Comparison of ENCODE assay signal across 21 cellular contexts in the genomic region with DNA sequence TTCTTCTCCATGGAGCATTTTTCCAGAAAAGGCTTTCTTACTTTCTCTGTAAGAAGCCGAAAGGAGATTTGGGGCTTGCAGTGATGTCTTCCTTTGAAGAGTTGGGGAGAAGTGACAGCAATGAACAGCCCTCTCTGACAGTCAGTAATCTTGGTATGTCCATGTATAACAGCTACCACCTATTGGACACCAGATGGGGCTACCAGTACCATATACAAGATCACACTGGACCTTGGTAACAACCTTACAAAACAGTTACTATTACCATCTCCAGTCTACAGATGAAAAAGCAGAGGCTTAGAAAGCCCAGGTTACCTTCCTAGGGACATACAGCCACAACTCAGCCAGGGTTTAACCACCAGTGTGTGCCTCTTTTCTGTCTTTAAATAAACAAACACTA.
DNase-seq lines count a peak whose midpoint lies in the region; TF ChIP-seq lines count a peak whose summit lies in the region.
"Had no signal": no experiment of that assay in that cellular context is flagged by ENCODE, and none has a peak within 500 bp of the region (broad histone marks: within the 10 kb centered on the region; RNA-seq: fewer than 3 reads in every experiment).

No MANE protein-coding gene starts in this region.

- DNase-seq in DMS53 treated with DMSO at 0.1 percent for 48 hours (lab: John Stamatoyannopoulos, UW; ENCODE audit: unreplicated experiment) (peak; percentile 42), LNCaP clone FGC (ENCODE audit: low read depth) (no peak), chondrocyte (ENCODE audit: low spot score) (no peak), mesendoderm (peak; percentile 15), RWPE1 (ENCODE audit: low spot score) (no peak)
- no peak for DNase-seq in activated CD4-positive, alpha-beta T cell treated with anti-CD3 and anti-CD28 coated beads for 48 hours
- no peak for DNase-seq in stimulated activated CD8-positive, alpha-beta memory T cell treated with anti-CD3 and anti-CD28 coated beads, Interleukin-4, amount 100 ng/mL, for 48 hours
- DNase-seq: activated CD4-positive, CD25-positive, alpha-beta regulatory T cell treated with anti-CD3 and anti-CD28 coated beads, Interleukin-2, amount 50 U/mL, for 72 hours; effector memory CD8-positive, alpha-beta T cell; HCEC 1CT; heart left ventricle; NCI-H1436; NCI-H226; Peyer's patch; spleen; stimulated activated CD4-positive, alpha-beta T cell treated with anti-CD3 and anti-CD28 coated beads, Interleukin-4, amount 100 ng/mL, for 4 hours; stomach; transverse colon had no signal

- no peak overlapping the region for H3K9ac ChIP-seq in mesendoderm (ENCODE audit: low read length)

- H3K4me3 ChIP-seq in LNCaP clone FGC (ENCODE audit: low read depth, low read length) (no peak overlapping the region), mesendoderm (ENCODE audit: low read length) (no peak overlapping the region)
- H3K4me3 ChIP-seq: heart left ventricle, Peyer's patch, SK-N-MC, spleen, stomach, transverse colon had no signal

- no peaks in the 10 kb centered on the region for H3K27me3 ChIP-seq in mesendoderm (ENCODE audit: insufficient read depth, low read length, poor library complexity)
- H3K27me3 ChIP-seq: Peyer's patch, spleen, stomach, transverse colon had no signal

- H3K27ac Mint-ChIP-seq in chondrocyte (ENCODE audit: unreplicated experiment): no peak overlapping the region
- H3K27ac Mint-ChIP-seq: activated naive CD8-positive, alpha-beta T cell; B cell; effector memory CD8-positive, alpha-beta T cell had no signal

- no peaks in the 10 kb centered on the region for H3K36me3 Mint-ChIP-seq in chondrocyte (ENCODE audit: low read depth)
- H3K36me3 Mint-ChIP-seq: activated naive CD8-positive, alpha-beta T cell had no signal

- no peaks in the 10 kb centered on the region for H3K4me1 ChIP-seq in mesendoderm (ENCODE audit: control insufficient read depth, low read depth, low read length)
- H3K4me1 ChIP-seq: heart left ventricle, Peyer's patch, spleen, stomach, transverse colon had no signal

- H3K27ac ChIP-seq in mesendoderm (ENCODE audit: low read depth, low read length) (no peak overlapping the region), RWPE1 (no peak overlapping the region)
- H3K27ac ChIP-seq: heart left ventricle, Peyer's patch, SK-N-MC, spleen, stomach, transverse colon had no signal

- H3K18ac ChIP-seq in mesendoderm (ENCODE audit: low read length): no peak overlapping the region

- peak; percentile 15; the same call in 1 of the 2 replicates for TF ChIP-seq CTCF in LNCaP clone FGC (IDR thresholded peaks at IDR 0.05; ENCODE audit: control insufficient read depth, extremely low read depth, insufficient read depth)
- TF ChIP-seq CTCF in chondrocyte (IDR thresholded peaks at IDR 0.05): peak; percentile 32
- TF ChIP-seq CTCF in RWPE1 (conservative IDR thresholded peaks at IDR 0.05; ENCODE audit: low read depth): no peak

- no peak overlapping the region for H3K4ac ChIP-seq in mesendoderm (ENCODE audit: low read depth, low read length)

- H4K8ac ChIP-seq in mesendoderm (ENCODE audit: low read depth, low read length): no peak overlapping the region

- no peak overlapping the region for H3K4me3 Mint-ChIP-seq in chondrocyte (ENCODE audit: unreplicated experiment)
- H3K4me3 Mint-ChIP-seq: activated naive CD8-positive, alpha-beta T cell; B cell; effector memory CD8-positive, alpha-beta T cell had no signal

- H2BK15ac ChIP-seq in mesendoderm (replicated peaks; ENCODE audit: low read depth): no peak overlapping the region

- POLR2A ChIA-PET in RWPE1 (lab: Yijun Ruan, JAX; ENCODE audit: low non-redundant PET): no interaction called here

- no peaks in the 10 kb centered on the region for H3K4me1 Mint-ChIP-seq in chondrocyte (ENCODE audit: low read depth)
- H3K4me1 Mint-ChIP-seq: B cell had no signal

- no peak overlapping the region for H4K5ac ChIP-seq in mesendoderm (ENCODE audit: low read length)

- no peaks in the 10 kb centered on the region for H3K79me2 ChIP-seq in mesendoderm (ENCODE audit: control insufficient read depth, insufficient read depth, low read length)

- H3K23ac ChIP-seq in mesendoderm (ENCODE audit: low read length): no peak overlapping the region

- no peaks in the 10 kb centered on the region for H3K36me3 ChIP-seq in mesendoderm (ENCODE audit: control insufficient read depth, insufficient read depth, low read length)
- H3K36me3 ChIP-seq: heart left ventricle, Peyer's patch, spleen, stomach, transverse colon had no signal

- H3K79me1 ChIP-seq in mesendoderm (ENCODE audit: low read length): no peaks in the 10 kb centered on the region

- H3K27me3 Mint-ChIP-seq in chondrocyte (ENCODE audit: low read depth): peaks cover 11% of the 10 kb centered on the region
- H3K27me3 Mint-ChIP-seq: activated naive CD8-positive, alpha-beta T cell; B cell; effector memory CD8-positive, alpha-beta T cell had no signal

- H2AK5ac ChIP-seq in mesendoderm (ENCODE audit: low read length): no peak overlapping the region

- H3K4me2 ChIP-seq in mesendoderm (ENCODE audit: low read length): no peak overlapping the region

- no CpG with 5 or more reads among the region's 1 CpG for WGBS in mesendoderm (ENCODE audit: extremely low coverage, insufficient coverage, low lambda C conversion rate)

- H3K9me3 Mint-ChIP-seq in chondrocyte (ENCODE audit: low read depth): no peaks in the 10 kb centered on the region
- H3K9me3 Mint-ChIP-seq: effector memory CD8-positive, alpha-beta T cell had no signal

- H3K56ac ChIP-seq in mesendoderm (ENCODE audit: low read length): no peak overlapping the region

- H2BK5ac ChIP-seq in mesendoderm (ENCODE audit: low read length): no peak overlapping the region

- H2BK120ac ChIP-seq in mesendoderm (ENCODE audit: low read depth, low read length): no peak overlapping the region

- CTCF ChIA-PET in RWPE1 (lab: Yijun Ruan, JAX): interaction anchor here (0.9 kb wide), 1 partner anchor 132 kb away, joined by 3 read pairs; no protein-coding TSS in a partner anchor

Comparison
In these comparisons a context has a peak if more than half of its experiments do, and no peak if none do; other contexts are left out.
1. DNase-seq: peak in DMS53 treated with DMSO at 0.1 percent for 48 hours (single experiment) and mesendoderm (single experiment); none in LNCaP clone FGC (single experiment), chondrocyte (single experiment), RWPE1 (single experiment), activated CD4-positive, alpha-beta T cell treated with anti-CD3 and anti-CD28 coated beads for 48 hours (single experiment) and stimulated activated CD8-positive, alpha-beta memory T cell treated with anti-CD3 and anti-CD28 coated beads, Interleukin-4, amount 100 ng/mL, for 48 hours (single experiment).